27 cellular contexts compared by ENCODE assay signal in genomic region chr7:86900886-86901285, GRCh38.
"Had no signal": no experiment of that assay in that cellular context is flagged by ENCODE, and none has a peak within 500 bp of the region (broad histone marks: within the 10 kb centered on the region; RNA-seq: fewer than 3 reads in every experiment).

No MANE protein-coding gene starts in this region.

- H3K36me3 ChIP-seq: neutrophil, ovary, right lobe of liver, sigmoid colon, stomach, thoracic aorta, thyroid gland, tibial nerve, vagina had no signal

- H3K4me3 ChIP-seq: ovary, psoas muscle, right lobe of liver, sigmoid colon, stomach, thoracic aorta, thyroid gland, tibial nerve, upper lobe of left lung, vagina had no signal

- H3K4me1 ChIP-seq: parathyroid adenoma, psoas muscle, right lobe of liver, sigmoid colon, stomach, thyroid gland, tibial nerve, upper lobe of left lung, vagina had no signal

- H3K9ac ChIP-seq: parathyroid adenoma had no signal

- H3K27ac ChIP-seq: neutrophil, ovary, parathyroid adenoma, psoas muscle, right lobe of liver, sigmoid colon, stomach, thoracic aorta, thyroid gland, tibial nerve, upper lobe of left lung, vagina had no signal

- H3K79me2 ChIP-seq: parathyroid adenoma had no signal

- ATAC-seq: naive thymus-derived CD8-positive, alpha-beta T cell; natural killer cell treated with Interleukin-12 subunit alpha and Interleukin-12 subunit beta and Interleukin-15 and Interleukin-18, amount 100 ng/mL, for 72 hours; psoas muscle; right cardiac atrium; right lobe of liver; stimulated activated effector memory CD8-positive, alpha-beta T cell treated with anti-CD3 and anti-CD28 coated beads, Interleukin-12 subunit alpha, Interleukin-12 subunit beta, amount 100 ng/mL, for 72 hours; stimulated activated naive B cell treated with anti-CD40 and anti-IgM and Interleukin-4, amounts not matched to agents 10 μg/mL and 1 μg/mL and 100 μg/mL, for 72 hours had no signal

- DNase-seq: naive thymus-derived CD8-positive, alpha-beta T cell; nephron progenitor cell; nucleus accumbens; ovary; posterior cingulate gyrus; psoas muscle; right cardiac atrium; right lobe of liver; sigmoid colon; small intestine; stimulated activated CD4-positive, alpha-beta T cell treated with anti-CD3 and anti-CD28 coated beads, Interleukin-15, amount 100 ng/mL, for 24 hours; stimulated activated CD4-positive, alpha-beta T cell treated with anti-CD3 and anti-CD28 coated beads, Interleukin-2, amount 100 ng/mL, for 24 hours; stimulated activated CD4-positive, alpha-beta T cell treated with anti-CD3 and anti-CD28 coated beads, Interleukin-2, amount 100 ng/mL, for 48 hours; stimulated activated CD4-positive, alpha-beta T cell treated with anti-CD3 and anti-CD28 coated beads, Interleukin-4, amount 100 ng/mL, for 24 hours; stimulated activated naive B cell treated with anti-CD40 and anti-IgM and Interleukin-4, amounts not matched to agents 10 μg/mL and 1 μg/mL and 100 μg/mL, for 72 hours; stimulated activated naive CD4-positive, alpha-beta T cell treated with Interleukin-2 at 50 U/mL for 16 hours; stomach; thyroid gland; trophoblast cell; upper lobe of left lung had no signal

- H3K9me3 ChIP-seq: neutrophil, ovary, psoas muscle, right lobe of liver, sigmoid colon, stomach, thoracic aorta, thyroid gland, tibial nerve, upper lobe of left lung, vagina had no signal

- H2AFZ ChIP-seq: parathyroid adenoma had no signal

- H3K27me3 ChIP-seq: neutrophil, ovary, right lobe of liver, sigmoid colon, stomach, thyroid gland, tibial nerve, upper lobe of left lung, vagina had no signal
